In the genomic region with DNA sequence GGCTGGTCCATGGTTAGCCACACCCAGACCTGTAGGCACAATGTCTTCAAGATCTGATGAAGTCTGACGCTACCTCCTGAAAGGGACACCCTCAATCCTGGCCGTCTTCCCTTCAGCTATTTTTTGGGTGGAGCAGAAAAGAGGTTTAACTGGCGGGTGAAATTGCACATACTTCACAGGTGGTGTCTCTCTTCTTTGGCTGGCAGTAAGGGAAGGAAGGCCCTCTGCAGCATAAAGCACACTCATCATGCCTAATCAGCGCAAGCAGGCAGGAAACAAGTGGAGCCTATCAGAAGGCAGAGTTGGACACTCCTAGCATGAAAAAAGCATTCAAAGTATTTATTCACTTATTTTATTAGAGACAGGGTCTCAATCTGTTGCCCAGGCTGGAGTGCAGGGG, we compare ENCODE assay signal across 1 cellular context.
TF ChIP-seq lines count a peak whose summit lies in the region.

No MANE protein-coding gene starts in this region.

TF ChIP-seq in K562, 482 proteins besides CTCF, POLR2A, EP300 and RAD21:
- TF ChIP-seq ZNF316 (IDR thresholded peaks at IDR 0.05) (peak; percentile 22; the same call in 1 of the 2 replicates), NFE2L1 (tag; IDR thresholded peaks at IDR 0.05; ENCODE audit: borderline replicate concordance, low read depth) (no peak), NR3C1 (CRISPR knock-in tag; IDR thresholded peaks at IDR 0.05) (no peak), NRF1 (conservative IDR thresholded peaks at IDR 0.05 in 1 of 2, IDR thresholded peaks at IDR 0.05 in 1 of 2) (0 out of 4 replicates have a peak, but pooled peaks of 1 of the 2 experiments have one; percentile 13), NFIC (IDR thresholded peaks at IDR 0.05) (no peak), MAFF (IDR thresholded peaks at IDR 0.05; ENCODE audit: low read length) (peak; percentile 14; the same call in 1 of the 2 replicates), SREBF2 (CRISPR knock-in tag; IDR thresholded peaks at IDR 0.05) (no peak), C11orf30 (IDR thresholded peaks at IDR 0.05; ENCODE audit: low read depth) (peak; percentile 33; the same call in 1 of the 2 replicates), CBFA2T3 (IDR thresholded peaks at IDR 0.05) (peak; percentile 17; the same call in 1 of the 2 replicates), NFE2 (IDR thresholded peaks at IDR 0.05; ENCODE audit: low read depth) (peak; percentile 31; the same call in 1 of the 2 replicates)
- TF ChIP-seq, protein P1, sequence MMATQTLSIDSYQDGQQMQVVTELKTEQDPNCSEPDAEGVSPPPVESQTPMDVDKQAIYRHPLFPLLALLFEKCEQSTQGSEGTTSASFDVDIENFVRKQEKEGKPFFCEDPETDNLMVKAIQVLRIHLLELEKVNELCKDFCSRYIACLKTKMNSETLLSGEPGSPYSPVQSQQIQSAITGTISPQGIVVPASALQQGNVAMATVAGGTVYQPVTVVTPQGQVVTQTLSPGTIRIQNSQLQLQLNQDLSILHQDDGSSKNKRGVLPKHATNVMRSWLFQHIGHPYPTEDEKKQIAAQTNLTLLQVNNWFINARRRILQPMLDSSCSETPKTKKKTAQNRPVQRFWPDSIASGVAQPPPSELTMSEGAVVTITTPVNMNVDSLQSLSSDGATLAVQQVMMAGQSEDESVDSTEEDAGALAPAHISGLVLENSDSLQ (IDR thresholded peaks at IDR 0.05): peak; percentile 37; the same call in 1 of the 2 replicates
- TF ChIP-seq, protein P2, sequence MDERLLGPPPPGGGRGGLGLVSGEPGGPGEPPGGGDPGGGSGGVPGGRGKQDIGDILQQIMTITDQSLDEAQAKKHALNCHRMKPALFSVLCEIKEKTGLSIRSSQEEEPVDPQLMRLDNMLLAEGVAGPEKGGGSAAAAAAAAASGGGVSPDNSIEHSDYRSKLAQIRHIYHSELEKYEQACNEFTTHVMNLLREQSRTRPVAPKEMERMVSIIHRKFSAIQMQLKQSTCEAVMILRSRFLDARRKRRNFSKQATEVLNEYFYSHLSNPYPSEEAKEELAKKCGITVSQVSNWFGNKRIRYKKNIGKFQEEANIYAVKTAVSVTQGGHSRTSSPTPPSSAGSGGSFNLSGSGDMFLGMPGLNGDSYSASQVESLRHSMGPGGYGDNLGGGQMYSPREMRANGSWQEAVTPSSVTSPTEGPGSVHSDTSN (CRISPR knock-in tag; IDR thresholded peaks at IDR 0.05; ENCODE audit: low read depth): no peak
- TF ChIP-seq, protein P2 (tag; conservative IDR thresholded peaks at IDR 0.05; ENCODE audit: low read depth): 0 out of 2 replicates have a peak, but pooled peaks have one; percentile 8
